In genomic region chr1:9289090-9289534, GRCh38 we compare ENCODE assay signal across 8 cellular contexts. TPM values are rescaled to one million over a fixed set of nuclear protein-coding genes. Genes with fewer than 3 reads are reported as not detected.
DNase-seq lines count a peak whose midpoint lies in the region; ATAC-seq and TF ChIP-seq lines count a peak whose summit lies in the region.

No MANE protein-coding gene starts in this region.

- CTCF ChIA-PET in PC-3 (lab: Charles Lee), result interaction anchor here (0.6 to 1.4 kb wide), 6 partner anchors 22 to 527 kb away, joined by 3 to 7 read pairs (median 4); no protein-coding TSS in a partner anchor

- TF ChIP-seq CTCF in PC-3 (conservative IDR thresholded peaks at IDR 0.05; ENCODE audit: low read depth, low read length) (peak; percentile 97), foreskin fibroblast (IDR thresholded peaks at IDR 0.05; ENCODE audit: low read depth, low read length) (peak; percentile 85), sigmoid colon (IDR thresholded peaks at IDR 0.05) (peak; percentile 93 to 98 (median 95))

- peaks cover 8% of the 10 kb centered on the region for H3K79me2 ChIP-seq in PC-3 (ENCODE audit: low read length)

- ATAC-seq in PC-3 (no peak), GM21723 (IDR thresholded peaks at IDR 0.05; ENCODE audit: unreplicated experiment) (no peak)

- TF ChIP-seq EP300 in sigmoid colon (IDR thresholded peaks at IDR 0.05), result no peak

- WGBS in sigmoid colon, 2 donors, result 45 to 57% methylated on average over 6 of the region's 6 CpGs

- intact Hi-C loops in PC-3 (cut with micrococcal nuclease) (loop anchor here (1.0 kb wide), 3 partner anchors 22 to 202 kb away; no protein-coding TSS in a partner anchor), sigmoid colon (cut with DNase I) (loop anchor here (1.0 kb wide), 2 partner anchors 166 to 202 kb away; no protein-coding TSS in a partner anchor)

- H3K27ac ChIP-seq in PC-3 (ENCODE audit: low read length) (peak overlapping the region; percentile 87; the same call in 1 of the 2 replicates), sigmoid colon (peak overlapping the region in 3 of 4 donors; percentile 90 to 98 (median 93))

- H3K9me3 ChIP-seq in PC-3 (ENCODE audit: low read length), result no peaks in the 10 kb centered on the region
- H3K9me3 ChIP-seq in sigmoid colon, result peaks cover 0 to 8% (median 1%) of the 10 kb centered on the region in 4 donors

- H3K4me2 ChIP-seq in PC-3 (ENCODE audit: low read length), result no peak overlapping the region

- no peaks in the 10 kb centered on the region for H3K9me2 ChIP-seq in PC-3 (replicated peaks; ENCODE audit: low read length)

- H3K4me1 ChIP-seq in PC-3 (ENCODE audit: insufficient read depth, low read length) (peaks cover 29% of the 10 kb centered on the region), sigmoid colon (peaks cover 0 to 29% (median 13%) of the 10 kb centered on the region in 4 donors)

- H2AFZ ChIP-seq in PC-3 (ENCODE audit: low read length), result no peak overlapping the region

- POLR2A ChIA-PET in PC-3 (lab: Charles Lee; ENCODE audit: unreplicated experiment), result no interaction called here

- H3K9ac ChIP-seq in PC-3 (ENCODE audit: low read length), result no peak overlapping the region

- H3K27me3 ChIP-seq in PC-3 (ENCODE audit: low read length), result no peaks in the 10 kb centered on the region
- no peaks in the 10 kb centered on the region for H3K27me3 ChIP-seq in sigmoid colon

- H3F3A ChIP-seq in PC-3 (ENCODE audit: low read length, unreplicated experiment), result peaks cover 4% of the 10 kb centered on the region

- DNase-seq in NCI-H748 (lab: John Stamatoyannopoulos, UW; ENCODE audit: unreplicated experiment), result peak; percentile 55
- no peak for DNase-seq in NCI-H748 treated with DMSO at 0.1 percent for 48 hours (lab: John Stamatoyannopoulos, UW)
- DNase-seq in PC-3, result peak; percentile 92
- DNase-seq in activated T-cell treated with anti-CD3 and anti-CD28 coated beads, Interleukin-2, amount 50 U/mL, for 1 hour, result peak; percentile 86
- DNase-seq in foreskin fibroblast, result peak; percentile 51 to 85
- peak; percentile 81 for DNase-seq in sigmoid colon
- DNase-seq in GF-D8 (lab: John Stamatoyannopoulos, UW), result no peak

- TF ChIP-seq POLR2A in sigmoid colon (IDR thresholded peaks at IDR 0.05), result no peak

- H4K20me1 ChIP-seq in PC-3 (ENCODE audit: low read length), result no peaks in the 10 kb centered on the region

- H3K36me3 ChIP-seq in PC-3 (ENCODE audit: low read depth, low read length) (no peaks in the 10 kb centered on the region; the same call in 1 of the 2 replicates), sigmoid colon (no peaks in the 10 kb centered on the region)

- BruUV-seq in PC-3 (replicated peaks; lab: Mats Ljungman, UMichigan), result no TSS peak

- no peak overlapping the region for H3K4me3 ChIP-seq in PC-3 (ENCODE audit: low read length)
- no peak overlapping the region for H3K4me3 ChIP-seq in foreskin fibroblast (ENCODE audit: low read depth in 1 of 2, low read length in 2 of 2)
- H3K4me3 ChIP-seq in sigmoid colon, result no peak overlapping the region

RNA-seq across cellular contexts. Expression of gene SPSB1, which starts 3.6 kb away (rescaled TPM):
- 18.1 and 32.9 TPM in 2 replicates for total RNA-seq in PC-3 (2014; rRNA removed)
- 10 to 100 TPM; 17.4 to 34.3 (median 24.1) TPM for total RNA-seq in sigmoid colon
- 10 to 100 TPM; 25.7 to 31.2 (median 26.4) TPM for polyA plus RNA-seq in sigmoid colon

RNA-seq across cellular contexts. Expression of gene H6PD, which starts 54.5 kb away (rescaled TPM):
- total RNA-seq in PC-3 (2014; rRNA removed) (6.8 and 8.9 TPM in 2 replicates), sigmoid colon (10 to 100 TPM; 21.6 to 34.3 (median 25.0) TPM)
- 10 to 100 TPM in 1 of 3 donors, 1 to 10 TPM in 2; 2.8 to 25.9 (median 3.0) TPM for polyA plus RNA-seq in sigmoid colon

Comparison
In these comparisons a context has a peak if more than half of its experiments do, and no peak if none do; other contexts are left out.
1. DNase-seq: peak in NCI-H748 (single experiment), PC-3 (single experiment), activated T-cell treated with anti-CD3 and anti-CD28 coated beads, Interleukin-2, amount 50 U/mL, for 1 hour (single experiment), foreskin fibroblast (2 of 2) and sigmoid colon (single experiment); none in NCI-H748 treated with DMSO at 0.1 percent for 48 hours (single experiment) and GF-D8 (single experiment).
2. Peak in every context shown above with its lines, with median percentiles within 50 percentile points of each other: CTCF ChIP-seq.